8 cellular contexts compared by ENCODE assay signal in the genomic region with DNA sequence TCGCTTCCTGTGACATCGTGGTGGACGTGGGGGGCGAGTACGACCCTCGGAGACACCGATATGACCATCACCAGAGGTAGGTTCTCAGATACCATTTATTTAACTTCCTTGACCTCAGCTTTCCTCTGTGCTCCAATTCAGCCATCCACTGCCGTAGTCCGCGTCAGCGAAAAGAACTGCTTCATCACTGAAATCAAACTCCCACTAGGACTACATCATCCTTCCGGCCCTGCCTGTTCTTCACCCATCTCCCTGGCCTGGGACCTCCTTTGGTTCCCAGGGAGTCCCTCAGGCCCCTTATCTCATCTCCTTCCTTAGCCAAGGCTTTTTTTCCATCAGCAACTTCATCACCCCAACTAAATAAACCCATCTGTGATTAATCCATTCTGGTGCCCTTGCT. TPM values are rescaled to one million over a fixed set of nuclear protein-coding genes. Genes with fewer than 3 reads are reported as not detected.
A peak's percentile ranks its signal among the peaks of the same experiment; 100 is the strongest.
DNase-seq lines count a peak whose midpoint lies in the region; ATAC-seq and TF ChIP-seq lines count a peak whose summit lies in the region.

No MANE protein-coding gene starts in this region.

- POLR2A ChIA-PET in naive thymus-derived CD8-positive, alpha-beta T cell (lab: Charles Lee) = interaction anchor here (0.7 to 3.6 kb wide), 10 partner anchors 8 to 143 kb away, joined by 3 to 36 read pairs (median 4); partner anchors contain the start of genes AAAS, CSAD, ESPL1 and ZNF740

- H4K20me1 ChIP-seq in OCI-LY1 (ENCODE audit: insufficient read depth, low read length) = no peaks in the 10 kb centered on the region

- TF ChIP-seq CTCF in OCI-LY1 (IDR thresholded peaks at IDR 0.05; ENCODE audit: low read length) (no peak), coronary artery (IDR thresholded peaks at IDR 0.05) (no peak)

- peak overlapping the region; percentile 94 for H3K4me3 ChIP-seq in OCI-LY1 (ENCODE audit: low read depth, low read length, poor library complexity, severe bottlenecking)
- peak overlapping the region; percentile 94 for H3K4me3 ChIP-seq in coronary artery

- H3K27me3 ChIP-seq in OCI-LY1 (ENCODE audit: insufficient read depth, low read length) = no peaks in the 10 kb centered on the region

- H3K36me3 ChIP-seq in OCI-LY1 (ENCODE audit: insufficient read depth, low read length) = peaks cover 46% of the 10 kb centered on the region

- no peaks in the 10 kb centered on the region for H3K9me3 ChIP-seq in OCI-LY1 (ENCODE audit: low read length)

- no peaks in the 10 kb centered on the region for H3K9me3 Mint-ChIP-seq in naive thymus-derived CD8-positive, alpha-beta T cell

- peak overlapping the region; percentile 90 for H3K9ac ChIP-seq in OCI-LY1 (ENCODE audit: low read length)

- H2AFZ ChIP-seq in OCI-LY1 (ENCODE audit: low read length) = no peak overlapping the region

- H3K36me3 Mint-ChIP-seq in naive thymus-derived CD8-positive, alpha-beta T cell = peaks cover 2 to 59% (median 5%) of the 10 kb centered on the region in 3 donors

- peak overlapping the region; percentile 98 for H3K4me2 ChIP-seq in OCI-LY1 (ENCODE audit: low read length)

- no peak for ATAC-seq in naive thymus-derived CD8-positive, alpha-beta T cell
- no peak for ATAC-seq in HG02798 (IDR thresholded peaks at IDR 0.05; ENCODE audit: poor library complexity, unreplicated experiment)
- ATAC-seq in HG02610 (IDR thresholded peaks at IDR 0.05; ENCODE audit: unreplicated experiment) = no peak

- H3K9me2 ChIP-seq in OCI-LY1 (ENCODE audit: low read depth, low read length) = no peaks in the 10 kb centered on the region

- no peaks in the 10 kb centered on the region for H3K27me3 Mint-ChIP-seq in naive thymus-derived CD8-positive, alpha-beta T cell

- peaks cover 37% of the 10 kb centered on the region for H3K4me1 ChIP-seq in OCI-LY1 (ENCODE audit: insufficient read depth, low read length, severe bottlenecking)

- no peak overlapping the region for H3K27ac ChIP-seq in OCI-LY1 (ENCODE audit: low read depth, low read length, poor library complexity, severe bottlenecking)
- H3K27ac ChIP-seq in coronary artery = peak overlapping the region; percentile 44 to 78

- H3K4me1 Mint-ChIP-seq in naive thymus-derived CD8-positive, alpha-beta T cell = peaks cover 27 to 78% (median 72%) of the 10 kb centered on the region in 4 donors

- peak overlapping the region; percentile 87 to 99 (median 98) for H3K4me3 Mint-ChIP-seq in naive thymus-derived CD8-positive, alpha-beta T cell

- peaks cover 16% of the 10 kb centered on the region for H3K79me2 ChIP-seq in OCI-LY1 (ENCODE audit: insufficient read depth, low read length)

- peak; percentile 72 for DNase-seq in ELR (ENCODE audit: low read depth)
- DNase-seq in coronary artery (ENCODE audit: low spot score) = no peak
- no peak for DNase-seq in naive thymus-derived CD8-positive, alpha-beta T cell
- DNase-seq in activated gamma-delta T cell treated with Interleukin-2 at 50 U/mL for 16 hours = no peak
- no peak for DNase-seq in NCI-H1417 treated with DMSO at 0.1 percent for 48 hours (lab: John Stamatoyannopoulos, UW)

- H3K27ac Mint-ChIP-seq in naive thymus-derived CD8-positive, alpha-beta T cell = peak overlapping the region; percentile 84 to 99 (median 96)

- H3F3A ChIP-seq in OCI-LY1 (ENCODE audit: insufficient read depth, low read length) = no peaks in the 10 kb centered on the region

RNA-seq across cellular contexts. Expression of gene MYG1, which starts 0.7 kb away (rescaled TPM):
- 10 to 100 TPM; 48.3 to 53.5 TPM for total RNA-seq in naive thymus-derived CD8-positive, alpha-beta T cell
- polyA plus RNA-seq in naive thymus-derived CD8-positive, alpha-beta T cell = 10 to 100 TPM; 64.4 to 81.2 (median 68.6) TPM

RNA-seq across cellular contexts. Expression of gene PFDN5, which starts 4.8 kb away (rescaled TPM):
- 100 to 1,000 TPM; 663 to 692 TPM for total RNA-seq in naive thymus-derived CD8-positive, alpha-beta T cell
- polyA plus RNA-seq in naive thymus-derived CD8-positive, alpha-beta T cell = 1,000 to 10,000 TPM; 1,657 to 1,928 (median 1,896) TPM

RNA-seq across cellular contexts. Expression of gene AAAS, which starts 21.2 kb away (rescaled TPM):
- 10 to 100 TPM; 66.8 to 68.2 TPM for total RNA-seq in naive thymus-derived CD8-positive, alpha-beta T cell
- 10 to 100 TPM; 34.1 to 57.2 (median 39.3) TPM for polyA plus RNA-seq in naive thymus-derived CD8-positive, alpha-beta T cell

RNA-seq across cellular contexts. Expression of gene ESPL1, which starts 32.1 kb away (rescaled TPM):
- under 1 TPM; 0.27 to 0.81 TPM for total RNA-seq in naive thymus-derived CD8-positive, alpha-beta T cell
- not detected for polyA plus RNA-seq in naive thymus-derived CD8-positive, alpha-beta T cell

RNA-seq across cellular contexts. Expression of gene SP7, which starts 36.0 kb away (rescaled TPM):
- total RNA-seq in naive thymus-derived CD8-positive, alpha-beta T cell = not detected
- polyA plus RNA-seq in naive thymus-derived CD8-positive, alpha-beta T cell = under 1 TPM in 1 of 3 donors, not detected in 2; 0.05 TPM
